Comparison of ENCODE assay signal across 1 cellular context in genomic region chr11:43947003-43947500, GRCh38.
TF ChIP-seq lines count a peak whose summit lies in the region.

No MANE protein-coding gene starts in this region.

TF ChIP-seq in IMR-90, 13 proteins besides CTCF, POLR2A, EP300 and RAD21 (continued from another document):
- TF ChIP-seq USF2 (IDR thresholded peaks at IDR 0.05; ENCODE audit: low read depth, low read length), result peak; percentile 66
- no peak for TF ChIP-seq FOS (IDR thresholded peaks at IDR 0.05; ENCODE audit: low read depth, low read length)
- TF ChIP-seq SMC3 (IDR thresholded peaks at IDR 0.05; ENCODE audit: low read depth, low read length), result peak; percentile 44; the same call in 1 of the 2 replicates
